12 cellular contexts compared by ENCODE assay signal in genomic region chr17:1511756-1512321, GRCh38. TPM values are rescaled to one million over a fixed set of nuclear protein-coding genes. Genes with fewer than 3 reads are reported as not detected.
DNase-seq lines count a peak whose midpoint lies in the region; ATAC-seq, FAIRE-seq and TF ChIP-seq lines count a peak whose summit lies in the region.
"Had no signal": no experiment of that assay in that cellular context is flagged by ENCODE, and none has a peak within 500 bp of the region (broad histone marks: within the 10 kb centered on the region; RNA-seq: fewer than 3 reads in every experiment).

No MANE protein-coding gene starts in this region.

- peaks cover 36% of the 10 kb centered on the region for H3K4me1 Mint-ChIP-seq in activated CD4-positive, alpha-beta memory T cell treated with anti-CD3 and anti-CD28 coated beads, Interleukin-2, amount 10 ng/mL, durations not matched to agents 7 days and 5 days

- H2BK120ac ChIP-seq in trophoblast cell (ENCODE audit: insufficient read depth, low read length, poor library complexity) = no peak overlapping the region

- H4K20me1 ChIP-seq in hepatocyte (ENCODE audit: insufficient read depth, poor library complexity, severe bottlenecking) = no peaks in the 10 kb centered on the region

- no peak overlapping the region for H3K14ac ChIP-seq in trophoblast cell (ENCODE audit: low read length)

- no peaks in the 10 kb centered on the region for H3K9me3 Mint-ChIP-seq in activated CD4-positive, alpha-beta memory T cell treated with anti-CD3 and anti-CD28 coated beads, Interleukin-2, amount 10 ng/mL, durations not matched to agents 7 days and 5 days

- no peaks in the 10 kb centered on the region for H3K9me2 ChIP-seq in hepatocyte (replicated peaks; ENCODE audit: insufficient read depth)

- DNase-seq in GM03348 (ENCODE audit: low spot score) = peak; percentile 63
- peak; percentile 71 for DNase-seq in bronchial epithelial cell (ENCODE audit: low read depth)
- no peak for DNase-seq in hepatocyte (ENCODE audit: low spot score)
- no peak for DNase-seq in activated CD4-positive, alpha-beta memory T cell treated with anti-CD3 and anti-CD28 coated beads, Interleukin-2, amount 10 ng/mL, durations not matched to agents 7 days and 5 days
- no peak for DNase-seq in trophoblast cell
- no peak for DNase-seq in activated gamma-delta T cell treated with Interleukin-2 at 50 U/mL for 16 hours
- DNase-seq: NCI-H2107, T-helper 2 cell had no signal

- H3K4me3 Mint-ChIP-seq in activated CD4-positive, alpha-beta memory T cell treated with anti-CD3 and anti-CD28 coated beads, Interleukin-2, amount 10 ng/mL, durations not matched to agents 7 days and 5 days = no peak overlapping the region

- H3K23ac ChIP-seq in trophoblast cell (ENCODE audit: low read length) = no peak overlapping the region

- TF ChIP-seq CTCF in bronchial epithelial cell (IDR thresholded peaks at IDR 0.05; ENCODE audit: insufficient read depth, low read length, severe bottlenecking) (no peak), hepatocyte (IDR thresholded peaks at IDR 0.05; ENCODE audit: poor library complexity) (no peak)

- H2BK12ac ChIP-seq in trophoblast cell (ENCODE audit: low read length) = no peak overlapping the region

- H3K4me3 ChIP-seq in bronchial epithelial cell (ENCODE audit: low read depth, low read length) = no peak overlapping the region
- H3K4me3 ChIP-seq in hepatocyte = no peak overlapping the region
- H3K4me3 ChIP-seq in skeletal muscle satellite cell (ENCODE audit: low read length) = no peak overlapping the region
- no peak overlapping the region for H3K4me3 ChIP-seq in trophoblast cell (ENCODE audit: low read depth, low read length)

- no peaks in the 10 kb centered on the region for H3K9me3 ChIP-seq in hepatocyte (ENCODE audit: low read depth)
- H3K9me3 ChIP-seq in skeletal muscle satellite cell (replicated peaks; ENCODE audit: low read length) = no peaks in the 10 kb centered on the region
- peaks cover 2% of the 10 kb centered on the region for H3K9me3 ChIP-seq in trophoblast cell (ENCODE audit: insufficient read depth, low read depth, low read length)

- POLR2A ChIA-PET in activated CD4-positive, alpha-beta memory T cell treated with anti-CD3 and anti-CD28 coated beads, Interleukin-2, amount 10 ng/mL, durations not matched to agents 7 days and 5 days (lab: Charles Lee) = interaction anchor here (1.0 to 1.4 kb wide), 2 partner anchors 9 to 55 kb away, joined by 3 to 4 read pairs; partner anchors contain the start of gene CRK

- no peak overlapping the region for H4K12ac ChIP-seq in trophoblast cell (ENCODE audit: low read depth, low read length)

- H3K4ac ChIP-seq in trophoblast cell (ENCODE audit: low read depth, low read length) = no peak overlapping the region

- H3K27me3 ChIP-seq in bronchial epithelial cell (ENCODE audit: control insufficient read depth, insufficient read depth, low read length) = no peaks in the 10 kb centered on the region
- H3K27me3 ChIP-seq in hepatocyte = no peaks in the 10 kb centered on the region
- H3K27me3 ChIP-seq in skeletal muscle satellite cell (ENCODE audit: control insufficient read depth, insufficient read depth, low read length) = no peaks in the 10 kb centered on the region
- no peaks in the 10 kb centered on the region for H3K27me3 ChIP-seq in trophoblast cell (ENCODE audit: insufficient read depth, low read length)

- no peak for ATAC-seq in activated CD4-positive, CD25-positive, alpha-beta regulatory T cell treated with anti-CD3 and anti-CD28 coated beads, Interleukin-2, amount 50 U/mL, for 24 hours

- H3K18ac ChIP-seq in trophoblast cell (ENCODE audit: low read length) = no peak overlapping the region

- H3K4me2 ChIP-seq in hepatocyte (no peak overlapping the region), skeletal muscle satellite cell (ENCODE audit: low read length) (peak overlapping the region; percentile 27), trophoblast cell (ENCODE audit: low read length) (no peak overlapping the region)

- peaks cover 36% of the 10 kb centered on the region for H3K36me3 Mint-ChIP-seq in activated CD4-positive, alpha-beta memory T cell treated with anti-CD3 and anti-CD28 coated beads, Interleukin-2, amount 10 ng/mL, durations not matched to agents 7 days and 5 days (ENCODE audit: low read depth)

- H3K27ac Mint-ChIP-seq in activated CD4-positive, alpha-beta memory T cell treated with anti-CD3 and anti-CD28 coated beads, Interleukin-2, amount 10 ng/mL, durations not matched to agents 7 days and 5 days = no peak overlapping the region

- WGBS in hepatocyte (ENCODE audit: low lambda C conversion rate, missing lambda C conversion rate) = 82% methylated on average over 7 of the region's 7 CpGs
- no CpG with 5 or more reads among the region's 7 CpGs for WGBS in trophoblast cell (ENCODE audit: extremely low coverage, insufficient coverage, insufficient read length)

- H3K4me1 ChIP-seq in hepatocyte (ENCODE audit: insufficient read depth) (peaks cover 8% of the 10 kb centered on the region), skeletal muscle satellite cell (ENCODE audit: control insufficient read depth, insufficient read depth, low read length) (peaks cover 22% of the 10 kb centered on the region), trophoblast cell (ENCODE audit: control insufficient read depth in 1 of 2, insufficient read depth in 2 of 2, low read length in 2 of 2) (peaks cover 4% of the 10 kb centered on the region in 2 experiments)

- peak overlapping the region; percentile 20 for H3K27ac ChIP-seq in hepatocyte
- H3K27ac ChIP-seq in trophoblast cell (ENCODE audit: low read depth, low read length) = no peak overlapping the region
- H3K27ac ChIP-seq: HL-60 had no signal

- H3K79me2 ChIP-seq in hepatocyte (peaks cover 24% of the 10 kb centered on the region), trophoblast cell (ENCODE audit: control insufficient read depth, insufficient read depth, low read length, poor library complexity) (peaks cover 4% of the 10 kb centered on the region)

- H3K27me3 Mint-ChIP-seq in activated CD4-positive, alpha-beta memory T cell treated with anti-CD3 and anti-CD28 coated beads, Interleukin-2, amount 10 ng/mL, durations not matched to agents 7 days and 5 days = no peaks in the 10 kb centered on the region

- H2BK5ac ChIP-seq in trophoblast cell (ENCODE audit: low read depth, low read length, poor library complexity) = no peak overlapping the region

- FAIRE-seq in bronchial epithelial cell (lab: Jason Lieb, UNC) = peak; percentile 86
- FAIRE-seq: H1 had no signal

- H3K9ac ChIP-seq in skeletal muscle satellite cell (ENCODE audit: low read depth, low read length) (peak overlapping the region; percentile 36), trophoblast cell (ENCODE audit: low read length) (no peak overlapping the region)

- no peak overlapping the region for H4K91ac ChIP-seq in trophoblast cell (ENCODE audit: low read depth, low read length)

- H3K36me3 ChIP-seq in bronchial epithelial cell (ENCODE audit: control insufficient read depth, insufficient read depth, low read length) = peaks cover 9% of the 10 kb centered on the region
- H3K36me3 ChIP-seq in hepatocyte (replicated peaks; ENCODE audit: insufficient read depth, low read depth) = no peaks in the 10 kb centered on the region
- peaks cover 12% of the 10 kb centered on the region for H3K36me3 ChIP-seq in skeletal muscle satellite cell (ENCODE audit: insufficient read depth, low read length)
- H3K36me3 ChIP-seq in trophoblast cell (ENCODE audit: control insufficient read depth in 1 of 2, insufficient read depth in 2 of 2, low read length in 2 of 2) = peaks cover 17 to 25% of the 10 kb centered on the region in 2 experiments

- no peak overlapping the region for H2AK5ac ChIP-seq in trophoblast cell (ENCODE audit: low read length)

- CTCF ChIA-PET in activated CD4-positive, alpha-beta memory T cell treated with anti-CD3 and anti-CD28 coated beads, Interleukin-2, amount 10 ng/mL, durations not matched to agents 7 days and 5 days (lab: Charles Lee) = interaction anchor here (1.7 kb wide), 1 partner anchor 146 kb away, joined by 6 read pairs; no protein-coding TSS in a partner anchor

- no peak overlapping the region for H4K8ac ChIP-seq in trophoblast cell (ENCODE audit: low read depth, low read length)

- H2AFZ ChIP-seq in hepatocyte (no peak overlapping the region), trophoblast cell (ENCODE audit: insufficient read depth, low read length, poor library complexity) (no peak overlapping the region)

- H3K79me1 ChIP-seq in trophoblast cell (ENCODE audit: low read length) = peaks cover 4% of the 10 kb centered on the region

RNA-seq across cellular contexts. Expression of gene INPP5K, which starts 4.6 kb away (rescaled TPM):
- total RNA-seq in bronchial epithelial cell (20.1 and 31.6 TPM in 2 replicates), hepatocyte (34.7 and 48.4 TPM in 2 replicates)
- 33.5 and 40.4 TPM in 2 replicates for polyA plus RNA-seq in hepatocyte
- 14.2 and 15.7 TPM in 2 replicates for total RNA-seq in skeletal muscle satellite cell (2012; rRNA removed)
- 10 to 100 TPM; 52.4 to 58.1 TPM for total RNA-seq in activated CD4-positive, alpha-beta memory T cell treated with anti-CD3 and anti-CD28 coated beads, Interleukin-2, amount 10 ng/mL, durations not matched to agents 7 days and 5 days
- polyA plus RNA-seq in trophoblast cell (2013) = 22.0 and 24.5 TPM in 2 replicates

RNA-seq across cellular contexts. Expression of gene MYO1C, which starts 19.4 kb away (rescaled TPM):
- 80.3 and 90.5 TPM in 2 replicates for total RNA-seq in bronchial epithelial cell
- total RNA-seq in hepatocyte = 74.4 and 76.8 TPM in 2 replicates
- 85.3 and 92.3 TPM in 2 replicates for polyA plus RNA-seq in hepatocyte
- total RNA-seq in skeletal muscle satellite cell (2012; rRNA removed) = 99.4 and 114 TPM in 2 replicates
- 10 to 100 TPM; 59.3 to 64.8 TPM for total RNA-seq in activated CD4-positive, alpha-beta memory T cell treated with anti-CD3 and anti-CD28 coated beads, Interleukin-2, amount 10 ng/mL, durations not matched to agents 7 days and 5 days
- 83.3 and 84.7 TPM in 2 replicates for polyA plus RNA-seq in trophoblast cell (2013)

RNA-seq across cellular contexts. Expression of gene PITPNA, which starts 50.8 kb away (rescaled TPM):
- total RNA-seq in bronchial epithelial cell (21.1 and 25.7 TPM in 2 replicates), hepatocyte (25.4 and 26.8 TPM in 2 replicates)
- 55.0 and 58.0 TPM in 2 replicates for polyA plus RNA-seq in hepatocyte
- total RNA-seq in skeletal muscle satellite cell (2012; rRNA removed) = 17.2 and 18.8 TPM in 2 replicates
- 10 to 100 TPM; 46.4 to 47.8 TPM for total RNA-seq in activated CD4-positive, alpha-beta memory T cell treated with anti-CD3 and anti-CD28 coated beads, Interleukin-2, amount 10 ng/mL, durations not matched to agents 7 days and 5 days
- 132 and 135 TPM in 2 replicates for polyA plus RNA-seq in trophoblast cell (2013)

RNA-seq across cellular contexts. Expression of gene CRK, which starts 55.8 kb away (rescaled TPM):
- 131 and 152 TPM in 2 replicates for total RNA-seq in bronchial epithelial cell
- total RNA-seq in hepatocyte = 66.7 and 72.1 TPM in 2 replicates
- polyA plus RNA-seq in hepatocyte = 66.5 and 69.2 TPM in 2 replicates
- total RNA-seq in skeletal muscle satellite cell (2012; rRNA removed) = 83.4 and 85.0 TPM in 2 replicates
- 10 to 100 TPM; 19.9 to 21.9 TPM for total RNA-seq in activated CD4-positive, alpha-beta memory T cell treated with anti-CD3 and anti-CD28 coated beads, Interleukin-2, amount 10 ng/mL, durations not matched to agents 7 days and 5 days
- 43.6 and 43.9 TPM in 2 replicates for polyA plus RNA-seq in trophoblast cell (2013)

Comparison
In these comparisons a context has a peak if more than half of its experiments do, and no peak if none do; other contexts are left out.
1. DNase-seq: peak in GM03348 (single experiment) and bronchial epithelial cell (single experiment); none in hepatocyte (single experiment), activated CD4-positive, alpha-beta memory T cell treated with anti-CD3 and anti-CD28 coated beads, Interleukin-2, amount 10 ng/mL, durations not matched to agents 7 days and 5 days (single experiment), trophoblast cell (0 of 2) and activated gamma-delta T cell treated with Interleukin-2 at 50 U/mL for 16 hours (single experiment).